Comparison of ENCODE assay signal across 8 cellular contexts in the genomic region with DNA sequence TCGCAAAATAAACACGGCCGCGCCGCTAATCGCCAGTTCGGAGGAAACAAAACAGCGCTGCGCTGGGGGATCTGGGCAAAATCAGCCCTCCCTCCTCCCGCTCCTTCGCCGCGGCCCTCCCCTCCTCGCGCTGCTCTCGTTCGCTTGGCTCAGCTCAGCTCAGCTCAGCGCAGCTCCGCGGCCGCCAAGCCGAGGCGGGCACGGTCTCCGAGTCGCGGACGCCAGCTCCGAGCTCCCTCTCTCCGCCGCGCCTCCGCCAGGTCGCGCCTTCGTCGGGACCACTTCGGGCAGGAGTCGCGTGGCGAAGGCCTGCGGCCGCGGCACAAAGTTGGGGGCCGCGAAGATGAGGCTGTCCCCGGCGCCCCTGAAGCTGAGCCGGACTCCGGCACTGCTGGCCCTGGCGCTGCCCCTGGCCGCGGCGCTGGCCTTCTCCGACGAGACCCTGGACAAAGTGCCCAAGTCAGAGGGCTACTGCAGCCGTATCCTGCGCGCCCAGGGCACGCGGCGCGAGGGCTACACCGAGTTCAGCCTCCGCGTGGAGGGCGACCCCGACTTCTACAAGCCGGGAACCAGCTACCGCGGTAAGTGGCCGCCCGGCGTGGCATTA. TPM values are rescaled to one million over a fixed set of nuclear protein-coding genes. Genes with fewer than 3 reads are reported as not detected.
DNase-seq lines count a peak whose midpoint lies in the region; ATAC-seq and TF ChIP-seq lines count a peak whose summit lies in the region.

A gene (plus strand): TSS at position 162 of the 607 bp plus-strand sequence. CDS start 182 bp downstream, at position 344.

- in situ Hi-C loops in astrocyte of the spinal cord (cut with HindIII; ENCODE audit: low sequenced_read_pairs), result no loop called here

- no peak within 1 kb of the TSS for H3K27ac ChIP-seq in SJSA1

- H3K4me1 ChIP-seq in SJSA1 (replicated peaks), result peaks cover 25% of the 10 kb centered on the region

- no peaks in the 10 kb centered on the region for H3K9me3 ChIP-seq in SJSA1 (replicated peaks)

- peaks cover 75% of the 10 kb centered on the region for H3K27me3 ChIP-seq in SJSA1 (replicated peaks)

- ATAC-seq in GM21786 (IDR thresholded peaks at IDR 0.05; ENCODE audit: unreplicated experiment), result no peak
- ATAC-seq in HG03442 (IDR thresholded peaks at IDR 0.05; ENCODE audit: unreplicated experiment), result no peak

- peaks cover 4% of the 10 kb centered on the region; the same call in 1 of the 2 replicates for H3K36me3 ChIP-seq in SJSA1

- DNase-seq in CD1c-positive myeloid dendritic cell (ENCODE audit: extremely low spot score) (peak; percentile 15), SJSA1 (ENCODE audit: low read depth in 1 of 2, low spot score in 2 of 2) (peak; percentile 80 to 85), astrocyte of the spinal cord (ENCODE audit: low read depth, low spot score) (peak; percentile 25), iPS-NIHi11 (ENCODE audit: low spot score) (peak; percentile 82), globus pallidus (ENCODE audit: low spot score) (no peak)
- peak; percentile 64 for DNase-seq in stimulated activated CD4-positive, alpha-beta T cell treated with anti-CD3 and anti-CD28 coated beads, Interleukin-15, amount 100 ng/mL, for 24 hours

- no peak for TF ChIP-seq CTCF in astrocyte of the spinal cord (IDR thresholded peaks at IDR 0.05; ENCODE audit: low read depth, low read length)

- H3K4me3 ChIP-seq in SJSA1, result peak within 1 kb of the TSS; percentile 48
- H3K4me3 ChIP-seq in astrocyte of the spinal cord (ENCODE audit: low read depth, low read length), result no peak within 1 kb of the TSS

RNA-seq across cellular contexts. Expression of the gene that starts here (rescaled TPM):
- 22.5 and 24.6 TPM in 2 replicates for total RNA-seq in SJSA1 (2014; rRNA removed; shearing (Covaris generic))
